In genomic region chr3:192918275-192918588, GRCh38 we compare ENCODE assay signal across 8 cellular contexts. TPM values are rescaled to one million over a fixed set of nuclear protein-coding genes. Genes with fewer than 3 reads are reported as not detected.
DNase-seq lines count a peak whose midpoint lies in the region; ATAC-seq and TF ChIP-seq lines count a peak whose summit lies in the region.

No MANE protein-coding gene starts in this region.

- H3K9ac ChIP-seq in colonic mucosa (ENCODE audit: low read depth in 2 of 2, low read length in 2 of 2), result peak overlapping the region; percentile 43 to 68

- POLR2A ChIA-PET in AG04449 (lab: Yijun Ruan, JAX), result interaction anchor here (0.6 to 2.3 kb wide), 7 partner anchors 11 to 101 kb away, joined by 3 to 9 read pairs (median 4); no protein-coding TSS in a partner anchor

- CTCF ChIA-PET in AG04449 (lab: Yijun Ruan, JAX), result interaction anchor here (1.2 to 9.1 kb wide), 6 partner anchors 10 to 124 kb away, joined by 3 to 160 read pairs (median 4); no protein-coding TSS in a partner anchor

- H3K36me3 ChIP-seq in colonic mucosa, result no peaks in the 10 kb centered on the region
- H3K36me3 ChIP-seq in muscle layer of duodenum (ENCODE audit: control insufficient read depth in 1 of 2, insufficient read depth in 2 of 2, low read length in 2 of 2), result no peaks in the 10 kb centered on the region

- ATAC-seq in HG03520 (IDR thresholded peaks at IDR 0.05; ENCODE audit: unreplicated experiment), result no peak
- ATAC-seq in activated CD4-positive, CD25-positive, alpha-beta regulatory T cell treated with anti-CD3 and anti-CD28 coated beads, Interleukin-2, amount 50 U/mL, for 24 hours, result no peak

- H3K27me3 ChIP-seq in colonic mucosa (no peaks in the 10 kb centered on the region), muscle layer of duodenum (ENCODE audit: low read depth, low read length) (no peaks in the 10 kb centered on the region)

- DNase-seq in AG04449 (ENCODE audit: low read depth, low spot score) (no peak), KG1 (lab: John Stamatoyannopoulos, UW) (peak; percentile 21), colonic mucosa (no peak), COR-L47 (lab: John Stamatoyannopoulos, UW) (no peak), superior temporal gyrus (ENCODE audit: extremely low spot score) (no peak)

- H3K27ac ChIP-seq in colonic mucosa (peak overlapping the region; percentile 87), muscle layer of duodenum (ENCODE audit: low read length) (peak overlapping the region; percentile 67)

- TF ChIP-seq CTCF in AG04449 (IDR thresholded peaks at IDR 0.05; ENCODE audit: insufficient read depth, low read length, missing control alignments) (no peak), colonic mucosa (IDR thresholded peaks at IDR 0.05) (no peak)

- intact Hi-C loops in colonic mucosa (cut with DNase I), result no loop called here

- peak overlapping the region; percentile 97 for H3K4me3 ChIP-seq in AG04449 (ENCODE audit: low read depth, low read length)
- peak overlapping the region; percentile 61 for H3K4me3 ChIP-seq in colonic mucosa
- peak overlapping the region; percentile 65 to 79 for H3K4me3 ChIP-seq in muscle layer of duodenum (ENCODE audit: low read depth in 1 of 2, low read length in 2 of 2)

- no peaks in the 10 kb centered on the region for H3K4me1 ChIP-seq in colonic mucosa
- peaks cover 6 to 31% of the 10 kb centered on the region in 2 donors for H3K4me1 ChIP-seq in muscle layer of duodenum (ENCODE audit: control insufficient read depth in 1 of 2, insufficient read depth in 2 of 2, low read length in 2 of 2)

- H3K9me3 ChIP-seq in colonic mucosa, result no peaks in the 10 kb centered on the region
- H3K9me3 ChIP-seq in muscle layer of duodenum (ENCODE audit: control insufficient read depth in 1 of 2, low read length in 2 of 2), result no peaks in the 10 kb centered on the region

RNA-seq across cellular contexts. Expression of gene MB21D2, which starts 0.6 kb away (rescaled TPM):
- 1 to 10 TPM; 2.8 to 4.4 TPM for total RNA-seq in colonic mucosa
